Comparison of ENCODE assay signal across 10 cellular contexts in genomic region chr5:176538505-176538806, GRCh38. TPM values are rescaled to one million over a fixed set of nuclear protein-coding genes. Genes with fewer than 3 reads are reported as not detected.
A peak's percentile ranks its signal among the peaks of the same experiment; 100 is the strongest.
DNase-seq lines count a peak whose midpoint lies in the region; ATAC-seq and TF ChIP-seq lines count a peak whose summit lies in the region.
"Had no signal": no experiment of that assay in that cellular context is flagged by ENCODE, and none has a peak within 500 bp of the region (broad histone marks: within the 10 kb centered on the region; RNA-seq: fewer than 3 reads in every experiment).

No MANE protein-coding gene starts in this region.

- no peak; the same call in 1 of the 2 replicates for TF ChIP-seq CTCF in BE2C (IDR thresholded peaks at IDR 0.05; ENCODE audit: low read depth, low read length)
- no peak for TF ChIP-seq CTCF in breast epithelium (IDR thresholded peaks at IDR 0.05)

- intact Hi-C loops in breast epithelium (cut with DNase I; ENCODE audit: low total_unique reads) = no loop called here
- intact Hi-C loops in naive thymus-derived CD4-positive, alpha-beta T cell (cut with micrococcal nuclease) = loop anchor here (5.0 to 10.0 kb wide), 7 partner anchors 594 to 1016 kb away; partner anchors contain the start of genes HRH2 (in 2 of the 2), GRK6 (in 1 of the 2), LMAN2 (in 1 of the 2) and NSD1 (in 1 of the 2)

- peaks cover 0 to 8% (median 0%) of the 10 kb centered on the region in 11 donors for H3K9me3 Mint-ChIP-seq in naive thymus-derived CD4-positive, alpha-beta T cell

- in situ Hi-C loops in KBM-7 (cut with MboI; ENCODE audit: low pct_unique_long_range_greater_than_20kb, low sequenced_read_pairs) = no loop called here

- peak overlapping the region; percentile 96 to 100 (median 99) for H3K4me3 Mint-ChIP-seq in naive thymus-derived CD4-positive, alpha-beta T cell

- DNase-seq in BE2C (no peak), KBM-7 (peak; percentile 27), breast epithelium (ENCODE audit: low spot score in 2 of 2) (no peak), hippocampal formation (lab: John Stamatoyannopoulos, UW) (no peak), left lobe of liver (ENCODE audit: low spot score) (no peak)
- no peak for DNase-seq in naive thymus-derived CD4-positive, alpha-beta T cell

- H3K4me1 ChIP-seq in BE2C = peaks cover 26% of the 10 kb centered on the region
- peaks cover 14 to 23% of the 10 kb centered on the region in 2 donors for H3K4me1 ChIP-seq in breast epithelium
- peaks cover 51 to 57% of the 10 kb centered on the region in 2 donors for H3K4me1 ChIP-seq in naive thymus-derived CD4-positive, alpha-beta T cell (ENCODE audit: control insufficient read depth in 2 of 2, insufficient read depth in 2 of 2, low read length in 2 of 2)

- CTCF ChIA-PET in naive thymus-derived CD4-positive, alpha-beta T cell (lab: Charles Lee) = interaction anchor here (0.7 to 1.8 kb wide), 7 partner anchors 12 to 177 kb away, joined by 3 to 9 read pairs (median 3); partner anchors contain the start of genes FAF2 and KIAA1191

- no peak for TF ChIP-seq POLR2A in breast epithelium (IDR thresholded peaks at IDR 0.05)

- H3K36me3 ChIP-seq in BE2C = peaks cover 15% of the 10 kb centered on the region
- no peaks in the 10 kb centered on the region for H3K36me3 ChIP-seq in breast epithelium
- peaks cover 0 to 20% (median 0%) of the 10 kb centered on the region in 3 experiments for H3K36me3 ChIP-seq in naive thymus-derived CD4-positive, alpha-beta T cell (ENCODE audit: control insufficient read depth in 2 of 3, insufficient read depth in 3 of 3, low read length in 3 of 3)

- H3K27ac ChIP-seq in breast epithelium = peak overlapping the region; percentile 98
- H3K27ac ChIP-seq in naive thymus-derived CD4-positive, alpha-beta T cell (ENCODE audit: low read depth, low read length) = peak overlapping the region; percentile 96

- peak overlapping the region; percentile 99 for H3K4me3 ChIP-seq in BE2C (ENCODE audit: low read depth, low read length)
- H3K4me3 ChIP-seq in breast epithelium = peak overlapping the region in 1 of 3 donors; percentile 78
- H3K4me3 ChIP-seq in naive thymus-derived CD4-positive, alpha-beta T cell (ENCODE audit: low read length) = peak overlapping the region; percentile 54

- POLR2A ChIA-PET in naive thymus-derived CD4-positive, alpha-beta T cell (lab: Charles Lee) = interaction anchor here (1.0 to 11.7 kb wide), 12 partner anchors 10 to 177 kb away, joined by 3 to 251 read pairs (median 11); partner anchors contain the start of genes CDHR2, CLTB, FAF2 and HIGD2A

- H3K27me3 ChIP-seq in BE2C = no peaks in the 10 kb centered on the region
- H3K27me3 ChIP-seq in breast epithelium = no peaks in the 10 kb centered on the region
- H3K27me3 ChIP-seq in naive thymus-derived CD4-positive, alpha-beta T cell (ENCODE audit: control insufficient read depth in 2 of 2, insufficient read depth in 2 of 2, low read length in 2 of 2) = no peaks in the 10 kb centered on the region

- peak overlapping the region; percentile 99 to 100 (median 99) for H3K27ac Mint-ChIP-seq in naive thymus-derived CD4-positive, alpha-beta T cell

- peaks cover 4 to 24% (median 8%) of the 10 kb centered on the region in 5 donors for H3K36me3 Mint-ChIP-seq in naive thymus-derived CD4-positive, alpha-beta T cell

- H3K27me3 Mint-ChIP-seq in naive thymus-derived CD4-positive, alpha-beta T cell = no peaks in the 10 kb centered on the region

- peaks cover 51 to 69% (median 66%) of the 10 kb centered on the region in 7 donors for H3K4me1 Mint-ChIP-seq in naive thymus-derived CD4-positive, alpha-beta T cell

- no peak for ATAC-seq in naive thymus-derived CD4-positive, alpha-beta T cell
- ATAC-seq in HG02798 (IDR thresholded peaks at IDR 0.05; ENCODE audit: poor library complexity, unreplicated experiment) (no peak), HG03025 (IDR thresholded peaks at IDR 0.05; ENCODE audit: low FRiP score, unreplicated experiment) (no peak), left lobe of liver (no peak)

- H3K9me3 ChIP-seq in BE2C = no peaks in the 10 kb centered on the region
- H3K9me3 ChIP-seq in breast epithelium = no peaks in the 10 kb centered on the region
- H3K9me3 ChIP-seq in naive thymus-derived CD4-positive, alpha-beta T cell (ENCODE audit: control insufficient read depth in 2 of 3, low read length in 3 of 3) = no peaks in the 10 kb centered on the region

RNA-seq across cellular contexts. Expression of gene RNF44, which starts 1.3 kb away (rescaled TPM):
- 156 TPM for polyA plus RNA-seq in BE2C (2012; ENCODE audit: insufficient read depth, insufficient read length, low read depth)
- total RNA-seq in breast epithelium = 10 to 100 TPM in 2 of 3 donors, 1 to 10 TPM in 1; 6.9 to 17.1 (median 15.4) TPM
- total RNA-seq in naive thymus-derived CD4-positive, alpha-beta T cell = 100 to 1,000 TPM; 145 to 305 (median 280) TPM
- 1 to 10 TPM; 3.3 to 5.0 TPM for polyA plus RNA-seq in naive thymus-derived CD4-positive, alpha-beta T cell
- total RNA-seq in left lobe of liver = 15.3 TPM

RNA-seq across cellular contexts. Expression of gene CDHR2, which starts 10.7 kb away (rescaled TPM):
- 7.5 TPM for polyA plus RNA-seq in BE2C (2012; ENCODE audit: insufficient read depth, insufficient read length, low read depth)
- total RNA-seq in breast epithelium = 1 to 10 TPM in 1 of 3 donors, not detected in 2; 2.3 TPM
- total RNA-seq in naive thymus-derived CD4-positive, alpha-beta T cell = 1 to 10 TPM; 1.0 to 3.3 (median 2.5) TPM
- not detected for polyA plus RNA-seq in naive thymus-derived CD4-positive, alpha-beta T cell
- total RNA-seq in left lobe of liver = 87.3 TPM
- total RNA-seq: LHCN-M2 had no signal
- polyA plus RNA-seq: right cardiac atrium had no signal

Comparison
In these comparisons a context has a peak if more than half of its experiments do, and no peak if none do; other contexts are left out.
1. RNA of gene CDHR2, which starts 10.7 kb away (total RNA-seq): 87.3 TPM in left lobe of liver (single experiment); 1.0 to 3.3 TPM in naive thymus-derived CD4-positive, alpha-beta T cell and 2.3 TPM in breast epithelium; every median in the first group is over 10 times any median in the second.